Comparison of ENCODE assay signal across 19 cellular contexts in the genomic region with DNA sequence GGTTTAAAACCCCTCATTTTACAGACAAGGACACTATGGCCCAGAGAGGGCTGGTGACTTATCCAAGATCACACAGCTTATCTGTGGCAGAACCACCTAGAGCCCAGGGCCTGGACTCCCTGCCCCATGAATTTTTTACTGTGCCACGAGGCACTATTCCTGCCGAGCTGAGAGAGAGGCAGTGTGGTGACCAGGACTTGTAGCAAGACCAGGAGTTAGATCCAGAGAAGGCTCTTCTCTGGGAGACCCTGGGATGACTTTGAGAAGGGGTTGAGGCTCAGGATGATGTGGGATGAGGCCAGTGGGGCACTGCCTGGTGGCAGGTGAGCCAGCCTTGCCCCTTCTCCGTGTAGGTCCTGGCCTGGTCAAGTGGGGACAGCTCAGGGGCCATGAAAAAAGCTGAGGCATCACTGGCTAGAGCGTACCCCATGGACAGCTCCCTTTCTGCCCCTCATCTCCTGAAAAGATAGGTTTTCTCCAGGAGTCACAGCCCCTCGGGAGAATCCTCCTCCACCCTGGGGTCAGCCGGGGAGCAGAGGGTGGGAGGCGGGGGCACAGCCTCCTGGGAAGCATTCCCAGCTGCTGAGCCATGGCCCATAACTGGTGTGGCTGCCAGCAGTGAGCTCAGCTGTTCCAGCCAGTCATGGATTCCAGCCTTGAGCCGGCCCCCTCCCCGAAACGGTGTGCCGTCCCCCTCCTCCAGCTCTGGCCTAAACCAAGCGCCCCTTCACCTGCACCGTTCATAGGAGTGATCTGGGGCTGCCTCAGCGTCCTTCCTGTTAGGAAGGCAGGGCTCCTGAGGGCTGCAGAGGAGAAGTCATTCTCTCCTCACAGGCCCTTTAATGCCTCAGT. TPM values are rescaled to one million over a fixed set of nuclear protein-coding genes. Genes with fewer than 3 reads are reported as not detected.
DNase-seq lines count a peak whose midpoint lies in the region; TF ChIP-seq lines count a peak whose summit lies in the region.
"Had no signal": no experiment of that assay in that cellular context is flagged by ENCODE, and none has a peak within 500 bp of the region (broad histone marks: within the 10 kb centered on the region; RNA-seq: fewer than 3 reads in every experiment).

No MANE protein-coding gene starts in this region.

- H3K4me3 Mint-ChIP-seq in activated naive CD4-positive, alpha-beta T cell treated with anti-CD3 and anti-CD28 coated beads, Interleukin-2, amount 50 U/mL, for 24 hours = no peak overlapping the region
- no peak overlapping the region for H3K4me3 Mint-ChIP-seq in neural crest cell
- H3K4me3 Mint-ChIP-seq: T-helper 1 cell treated with Interleukin-12 subunit alpha and Interleukin-12 subunit beta and Interleukin-4 antibody, amounts not matched to agents 30 μg/mL and 1 μg/mL, for 36 hours had no signal

- no peaks in the 10 kb centered on the region for H3K27me3 ChIP-seq in uterus
- H3K27me3 ChIP-seq: pancreas, testis had no signal

- no peaks in the 10 kb centered on the region for H3K36me3 Mint-ChIP-seq in activated naive CD4-positive, alpha-beta T cell treated with anti-CD3 and anti-CD28 coated beads, Interleukin-2, amount 50 U/mL, for 24 hours
- no peaks in the 10 kb centered on the region for H3K36me3 Mint-ChIP-seq in neural crest cell (ENCODE audit: low read depth)

- POLR2A ChIA-PET in HEK293T (lab: Yijun Ruan, JAX) = interaction anchor here (2.5 kb wide), 1 partner anchor 27 kb away, joined by 8 read pairs; a partner anchor contains a TSS

- intact Hi-C loops in uterus (cut with DNase I; ENCODE audit: low total_unique reads) = no loop called here

- H3K27ac Mint-ChIP-seq in activated naive CD4-positive, alpha-beta T cell treated with anti-CD3 and anti-CD28 coated beads, Interleukin-2, amount 50 U/mL, for 24 hours = peak overlapping the region; percentile 59
- peak overlapping the region; percentile 73 for H3K27ac Mint-ChIP-seq in neural crest cell (ENCODE audit: unreplicated experiment)
- H3K27ac Mint-ChIP-seq: T-helper 1 cell treated with Interleukin-12 subunit alpha and Interleukin-12 subunit beta and Interleukin-4 antibody, amounts not matched to agents 30 μg/mL and 1 μg/mL, for 36 hours had no signal

- no peak for TF ChIP-seq CTCF in fibroblast of pulmonary artery (IDR thresholded peaks at IDR 0.05; ENCODE audit: low read length, missing control alignments)
- no peak for TF ChIP-seq CTCF in neural crest cell (conservative IDR thresholded peaks at IDR 0.05)
- TF ChIP-seq CTCF in uterus (IDR thresholded peaks at IDR 0.05) = no peak

- H3K4me1 ChIP-seq in uterus = peaks cover 6 to 10% of the 10 kb centered on the region in 2 donors
- H3K4me1 ChIP-seq: colonic mucosa, pancreas had no signal

- DNase-seq in activated naive CD4-positive, alpha-beta T cell treated with anti-CD3 and anti-CD28 coated beads, Interleukin-2, amount 50 U/mL, for 16 hours = no peak
- DNase-seq in fibroblast of pulmonary artery (ENCODE audit: low read depth) = peak; percentile 61
- DNase-seq in neural crest cell (ENCODE audit: low read depth, low spot score) = no peak
- DNase-seq in uterus = peak; percentile 70 to 75
- DNase-seq in HEK293T (ENCODE audit: extremely low spot score) = no peak
- no peak for DNase-seq in activated CD4-positive, alpha-beta T cell treated with anti-CD3 and anti-CD28 coated beads for 48 hours
- DNase-seq in HuH-7.5 (ENCODE audit: low spot score) = no peak
- DNase-seq: activated gamma-delta T cell, colonic mucosa, DMS153, foreskin melanocyte, NCI-H2107, PC-3, testis had no signal

- H3K27me3 Mint-ChIP-seq in activated naive CD4-positive, alpha-beta T cell treated with anti-CD3 and anti-CD28 coated beads, Interleukin-2, amount 50 U/mL, for 24 hours = peaks cover 1% of the 10 kb centered on the region
- peaks cover 14% of the 10 kb centered on the region for H3K27me3 Mint-ChIP-seq in neural crest cell (ENCODE audit: low read depth)

- no peaks in the 10 kb centered on the region for H3K36me3 ChIP-seq in uterus
- H3K36me3 ChIP-seq: colonic mucosa, left lung, pancreas had no signal

- H3K9me3 ChIP-seq in uterus = no peaks in the 10 kb centered on the region
- H3K9me3 ChIP-seq: colonic mucosa, left lung, pancreas, testis had no signal

- H3K4me1 Mint-ChIP-seq in activated naive CD4-positive, alpha-beta T cell treated with anti-CD3 and anti-CD28 coated beads, Interleukin-2, amount 50 U/mL, for 24 hours = no peaks in the 10 kb centered on the region
- H3K4me1 Mint-ChIP-seq in neural crest cell = peaks cover 7% of the 10 kb centered on the region

- H3K4me3 ChIP-seq in fibroblast of pulmonary artery (replicated peaks; ENCODE audit: low read depth, low read length) (no peak overlapping the region), uterus (no peak overlapping the region)
- H3K4me3 ChIP-seq: colonic mucosa, left lung, pancreas, testis had no signal

- CTCF ChIA-PET in HEK293T (lab: Yijun Ruan, JAX) = no interaction called here

- H3K9me3 Mint-ChIP-seq in activated naive CD4-positive, alpha-beta T cell treated with anti-CD3 and anti-CD28 coated beads, Interleukin-2, amount 50 U/mL, for 24 hours = no peaks in the 10 kb centered on the region
- no peaks in the 10 kb centered on the region for H3K9me3 Mint-ChIP-seq in neural crest cell
- H3K9me3 Mint-ChIP-seq: T-helper 1 cell treated with Interleukin-12 subunit alpha and Interleukin-12 subunit beta and Interleukin-4 antibody, amounts not matched to agents 30 μg/mL and 1 μg/mL, for 36 hours had no signal

- peak overlapping the region; percentile 92 to 94 for H3K27ac ChIP-seq in uterus
- H3K27ac ChIP-seq: 22Rv1, colonic mucosa, left lung, pancreas, testis had no signal

- TF ChIP-seq POLR2A in uterus (IDR thresholded peaks at IDR 0.05) = no peak

TF ChIP-seq in HEK293T, 16 proteins besides CTCF, POLR2A, EP300 and RAD21:
- no peak for TF ChIP-seq ZNF384 (IDR thresholded peaks at IDR 0.05)
- no peak for TF ChIP-seq TARDBP (IDR thresholded peaks at IDR 0.05)
- TF ChIP-seq SP1 (IDR thresholded peaks at IDR 0.05) = no peak
- TF ChIP-seq NFRKB (IDR thresholded peaks at IDR 0.05) = no peak
- no peak for TF ChIP-seq SUZ12 (IDR thresholded peaks at IDR 0.05)
- TF ChIP-seq FOXM1 (IDR thresholded peaks at IDR 0.05; ENCODE audit: borderline replicate concordance) = no peak
- no peak for TF ChIP-seq CTBP1 (IDR thresholded peaks at IDR 0.05; ENCODE audit: borderline replicate concordance)
- TF ChIP-seq L3MBTL2 (conservative IDR thresholded peaks at IDR 0.05) = no peak
- TF ChIP-seq BHLHE40 (IDR thresholded peaks at IDR 0.05; ENCODE audit: borderline replicate concordance) = no peak
- no peak for TF ChIP-seq LEF1 (IDR thresholded peaks at IDR 0.05; ENCODE audit: borderline replicate concordance)
- no peak for TF ChIP-seq HDGF (IDR thresholded peaks at IDR 0.05; ENCODE audit: borderline replicate concordance)
- TF ChIP-seq FOXK2 (IDR thresholded peaks at IDR 0.05) = no peak
- TF ChIP-seq ELF4 (IDR thresholded peaks at IDR 0.05) = no peak
- no peak for TF ChIP-seq FOXA1 (IDR thresholded peaks at IDR 0.05)
- TF ChIP-seq, protein P1, sequence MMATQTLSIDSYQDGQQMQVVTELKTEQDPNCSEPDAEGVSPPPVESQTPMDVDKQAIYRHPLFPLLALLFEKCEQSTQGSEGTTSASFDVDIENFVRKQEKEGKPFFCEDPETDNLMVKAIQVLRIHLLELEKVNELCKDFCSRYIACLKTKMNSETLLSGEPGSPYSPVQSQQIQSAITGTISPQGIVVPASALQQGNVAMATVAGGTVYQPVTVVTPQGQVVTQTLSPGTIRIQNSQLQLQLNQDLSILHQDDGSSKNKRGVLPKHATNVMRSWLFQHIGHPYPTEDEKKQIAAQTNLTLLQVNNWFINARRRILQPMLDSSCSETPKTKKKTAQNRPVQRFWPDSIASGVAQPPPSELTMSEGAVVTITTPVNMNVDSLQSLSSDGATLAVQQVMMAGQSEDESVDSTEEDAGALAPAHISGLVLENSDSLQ (IDR thresholded peaks at IDR 0.05) = no peak
- no peak for TF ChIP-seq ARNT (IDR thresholded peaks at IDR 0.05)

RNA-seq across cellular contexts. Expression of a gene that starts 5.8 kb away (rescaled TPM):
- 5.3 and 5.6 TPM in 2 replicates for total RNA-seq in neural crest cell
- 100 to 1,000 TPM in 2 of 4 donors, 10 to 100 TPM in 2; 16.5 to 126 (median 105) TPM for total RNA-seq in uterus

RNA-seq across cellular contexts. Expression of a gene that starts 26.6 kb away (rescaled TPM):
- total RNA-seq in neural crest cell (144 and 149 TPM in 2 replicates), uterus (100 to 1,000 TPM in 1 of 4 donors, 10 to 100 TPM in 3; 31.2 to 137 (median 61.3) TPM)

RNA-seq across cellular contexts. Expression of a gene that starts 44.2 kb away (rescaled TPM):
- total RNA-seq in neural crest cell = 70.6 and 72.2 TPM in 2 replicates
- total RNA-seq in uterus = 10 to 100 TPM; 11.5 to 26.4 (median 14.8) TPM

Comparison
In these comparisons a context has a peak if more than half of its experiments do, and no peak if none do; other contexts are left out.
1. DNase-seq: peak in fibroblast of pulmonary artery (single experiment) and uterus (2 of 2); none in activated naive CD4-positive, alpha-beta T cell treated with anti-CD3 and anti-CD28 coated beads, Interleukin-2, amount 50 U/mL, for 16 hours (single experiment), neural crest cell (single experiment), HEK293T (single experiment), activated CD4-positive, alpha-beta T cell treated with anti-CD3 and anti-CD28 coated beads for 48 hours (single experiment) and HuH-7.5 (single experiment).